ENCODE assay signal across 1 cellular context in the genomic region with DNA sequence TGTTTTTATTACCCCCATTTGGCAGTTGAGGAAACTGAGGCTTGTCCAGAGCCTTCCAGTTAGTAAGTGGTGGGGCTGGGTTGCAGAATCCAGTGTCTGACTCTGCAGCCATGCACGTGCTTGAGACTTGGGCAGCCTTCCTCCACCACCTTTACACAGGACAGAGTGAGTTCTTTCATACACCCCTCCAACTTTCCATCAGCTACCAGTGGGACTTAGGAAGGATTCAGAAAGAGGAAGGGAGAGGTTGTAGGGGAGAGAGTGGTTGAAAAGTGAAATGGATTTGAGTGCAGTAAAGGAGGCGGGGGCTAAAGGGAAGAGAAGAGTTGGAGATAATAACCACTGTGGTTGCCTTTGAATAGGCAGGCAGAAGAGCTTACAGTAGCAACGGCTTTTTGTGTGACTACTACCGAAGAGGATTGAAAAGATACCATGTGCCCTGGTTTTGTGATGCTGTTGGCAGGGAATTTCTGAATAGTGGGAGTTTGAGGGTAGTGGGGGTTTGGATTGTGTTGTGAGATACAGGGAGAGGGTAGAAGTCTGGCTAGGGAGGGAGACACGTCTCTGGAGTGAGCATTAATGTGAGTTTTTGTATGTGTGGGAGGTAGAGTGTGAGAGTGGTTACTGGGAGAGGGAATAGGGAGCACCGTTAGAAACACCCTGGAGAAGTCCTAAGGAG.
TF ChIP-seq lines count a peak whose summit lies in the region.

No MANE protein-coding gene starts in this region.

TF ChIP-seq in H1, 55 proteins besides CTCF, POLR2A, EP300 and RAD21 (continued from another document):
- TF ChIP-seq CHD7 (IDR thresholded peaks at IDR 0.05; ENCODE audit: insufficient replicate concordance, low read length) (no peak), CHD1 (IDR thresholded peaks at IDR 0.05; ENCODE audit: low read depth, low read length) (no peak), SIRT6 (IDR thresholded peaks at IDR 0.05; ENCODE audit: low read length) (no peak), CBX8 (IDR thresholded peaks at IDR 0.05; ENCODE audit: borderline replicate concordance, low read depth, low read length) (no peak), SIN3A (conservative IDR thresholded peaks at IDR 0.05 in 1 of 2, IDR thresholded peaks at IDR 0.05 in 1 of 2; ENCODE audit: low read depth in 1 of 2, low read length in 2 of 2) (no peak), BACH1 (IDR thresholded peaks at IDR 0.05; ENCODE audit: low read length) (no peak), JUN (IDR thresholded peaks at IDR 0.05; ENCODE audit: low read depth, low read length) (no peak), TBP (IDR thresholded peaks at IDR 0.05; ENCODE audit: low read depth, low read length) (no peak), FOSL1 (IDR thresholded peaks at IDR 0.05; ENCODE audit: insufficient read depth, low read depth, low read length) (no peak), TCF12 (IDR thresholded peaks at IDR 0.05; ENCODE audit: low read depth, low read length) (no peak), RBBP5 (IDR thresholded peaks at IDR 0.05; ENCODE audit: borderline replicate concordance, low read depth, low read length) (no peak), RXRA (IDR thresholded peaks at IDR 0.05; ENCODE audit: insufficient read depth, low read depth, low read length) (no peak), JUND (IDR thresholded peaks at IDR 0.05; ENCODE audit: low read length) (no peak), POU5F1 (IDR thresholded peaks at IDR 0.05; ENCODE audit: low read depth, low read length) (no peak), BRCA1 (IDR thresholded peaks at IDR 0.05; ENCODE audit: low read depth, low read length) (no peak), SAP30 (IDR thresholded peaks at IDR 0.05; ENCODE audit: insufficient read depth, insufficient replicate concordance, low read length) (no peak), CTBP2 (IDR thresholded peaks at IDR 0.05; ENCODE audit: borderline replicate concordance, insufficient read depth, insufficient read length, low read length) (no peak), CREB1 (IDR thresholded peaks at IDR 0.05) (no peak)
- TF ChIP-seq, protein P1, sequence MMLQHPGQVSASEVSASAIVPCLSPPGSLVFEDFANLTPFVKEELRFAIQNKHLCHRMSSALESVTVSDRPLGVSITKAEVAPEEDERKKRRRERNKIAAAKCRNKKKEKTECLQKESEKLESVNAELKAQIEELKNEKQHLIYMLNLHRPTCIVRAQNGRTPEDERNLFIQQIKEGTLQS (IDR thresholded peaks at IDR 0.05; ENCODE audit: insufficient read depth, low read depth, low read length), result no peak
